ENCODE assay signal across 10 cellular contexts in genomic region chr17:39757931-39758873, GRCh38. TPM values are rescaled to one million over a fixed set of nuclear protein-coding genes. Genes with fewer than 3 reads are reported as not detected.
DNase-seq lines count a peak whose midpoint lies in the region; ATAC-seq, FAIRE-seq and TF ChIP-seq lines count a peak whose summit lies in the region.
"Had no signal": no experiment of that assay in that cellular context is flagged by ENCODE, and none has a peak within 500 bp of the region (broad histone marks: within the 10 kb centered on the region; RNA-seq: fewer than 3 reads in every experiment).

No MANE protein-coding gene starts in this region.

- no peak for FAIRE-seq in kidney (lab: Jason Lieb, UNC)

- no peak for ATAC-seq in memory B cell (ENCODE audit: low read depth)
- ATAC-seq in HG03342 (IDR thresholded peaks at IDR 0.05; ENCODE audit: unreplicated experiment): no peak

- DNase-seq in CD4-positive, alpha-beta memory T cell: peak; percentile 24 to 83 (median 37)
- peak; percentile 64 for DNase-seq in activated CD8-positive, alpha-beta memory T cell treated with anti-CD3 and anti-CD28 coated beads, Interleukin-2, amount 50 U/mL, for 1 hour (ENCODE audit: extremely low read depth)
- DNase-seq in memory B cell (ENCODE audit: low spot score in 2 of 2) (no peak), dermis blood vessel endothelial cell (no peak), kidney (no peak), thyroid gland (no peak)
- DNase-seq: Kasumi-1 had no signal

- peaks cover 16 to 38% of the 10 kb centered on the region in 2 donors for H3K36me3 Mint-ChIP-seq in CD4-positive, alpha-beta memory T cell
- H3K36me3 Mint-ChIP-seq in memory B cell: peaks cover 6% of the 10 kb centered on the region

- no peaks in the 10 kb centered on the region for H3K9me3 Mint-ChIP-seq in CD4-positive, alpha-beta memory T cell
- no peaks in the 10 kb centered on the region for H3K9me3 Mint-ChIP-seq in memory B cell

- POLR2A ChIA-PET in CD4-positive, alpha-beta memory T cell (lab: Charles Lee; ENCODE audit: partially characterized antibody): interaction anchor here (1.1 to 8.1 kb wide), 10 partner anchors 9 to 104 kb away, joined by 3 to 99 read pairs (median 10); partner anchors contain the start of genes IKZF3 and MIEN1

- peak overlapping the region; percentile 96 to 100 (median 98) for H3K27ac Mint-ChIP-seq in CD4-positive, alpha-beta memory T cell
- peak overlapping the region; percentile 98 for H3K27ac Mint-ChIP-seq in memory B cell

- H3K4me1 ChIP-seq in CD4-positive, alpha-beta memory T cell (ENCODE audit: insufficient read depth, low read length): peaks cover 66% of the 10 kb centered on the region
- H3K4me1 ChIP-seq in kidney (ENCODE audit: control insufficient read depth in 1 of 2, insufficient read depth in 1 of 2, low read depth in 1 of 2, low read length in 2 of 2): peaks cover 0 to 2% of the 10 kb centered on the region in 2 donors
- H3K4me1 ChIP-seq in thyroid gland: peaks cover 4 to 13% of the 10 kb centered on the region in 2 donors

- H3K9me3 ChIP-seq in CD4-positive, alpha-beta memory T cell (ENCODE audit: control insufficient read depth in 1 of 2, low read length in 2 of 2): no peaks in the 10 kb centered on the region
- H3K9me3 ChIP-seq in KOPT-K1 (ENCODE audit: insufficient read depth, low read length, poor library complexity, severe bottlenecking): no peaks in the 10 kb centered on the region
- no peaks in the 10 kb centered on the region for H3K9me3 ChIP-seq in kidney (ENCODE audit: control insufficient read depth in 1 of 2, low read length in 2 of 2)
- no peaks in the 10 kb centered on the region for H3K9me3 ChIP-seq in thyroid gland

- WGBS in thyroid gland, 2 donors: 73 to 81% methylated on average over 12 of the region's 12 CpGs

- CTCF ChIA-PET in CD4-positive, alpha-beta memory T cell (lab: Charles Lee; ENCODE audit: partially characterized antibody): interaction anchor here (1.2 kb wide), 2 partner anchors 12 to 104 kb away, joined by 3 read pairs; no protein-coding TSS in a partner anchor

- H3K4me3 Mint-ChIP-seq in CD4-positive, alpha-beta memory T cell: peak overlapping the region in 7 of 8 donors; percentile 38 to 66 (median 51)
- H3K4me3 Mint-ChIP-seq in memory B cell: peak overlapping the region; percentile 60

- H3K9ac ChIP-seq in kidney (ENCODE audit: low read length in 2 of 2): no peak overlapping the region

- TF ChIP-seq POLR2A in thyroid gland (IDR thresholded peaks at IDR 0.05): no peak

- peaks cover 50 to 72% (median 57%) of the 10 kb centered on the region in 4 donors for H3K4me1 Mint-ChIP-seq in CD4-positive, alpha-beta memory T cell
- peaks cover 52% of the 10 kb centered on the region for H3K4me1 Mint-ChIP-seq in memory B cell

- H3K27me3 Mint-ChIP-seq in CD4-positive, alpha-beta memory T cell: no peaks in the 10 kb centered on the region
- H3K27me3 Mint-ChIP-seq in memory B cell: no peaks in the 10 kb centered on the region

- peak overlapping the region; percentile 90 for H3K27ac ChIP-seq in CD4-positive, alpha-beta memory T cell (ENCODE audit: low read depth, low read length)
- peak overlapping the region; percentile 95 for H3K27ac ChIP-seq in KOPT-K1 (ENCODE audit: low read depth, low read length, poor library complexity, severe bottlenecking)
- no peak overlapping the region for H3K27ac ChIP-seq in kidney (ENCODE audit: low read depth in 2 of 2, low read length in 2 of 2)
- H3K27ac ChIP-seq in thyroid gland: no peak overlapping the region

- H3K4me3 ChIP-seq in CD4-positive, alpha-beta memory T cell (ENCODE audit: low read length in 2 of 2): no peak overlapping the region
- H3K4me3 ChIP-seq in kidney (ENCODE audit: low read length in 2 of 2): no peak overlapping the region
- H3K4me3 ChIP-seq in thyroid gland (replicated peaks in 1 of 3): no peak overlapping the region

- TF ChIP-seq CTCF in kidney (IDR thresholded peaks at IDR 0.05; ENCODE audit: borderline replicate concordance, extremely low read depth, insufficient read depth): no peak
- TF ChIP-seq CTCF in thyroid gland (IDR thresholded peaks at IDR 0.05): no peak

- peaks cover 10% of the 10 kb centered on the region for H3K36me3 ChIP-seq in CD4-positive, alpha-beta memory T cell (ENCODE audit: insufficient read depth, low read length)
- H3K36me3 ChIP-seq in KOPT-K1 (ENCODE audit: insufficient read depth, low read length): no peaks in the 10 kb centered on the region
- no peaks in the 10 kb centered on the region for H3K36me3 ChIP-seq in kidney (ENCODE audit: control insufficient read depth in 1 of 2, insufficient read depth in 2 of 2, low read length in 2 of 2)
- H3K36me3 ChIP-seq in thyroid gland: no peaks in the 10 kb centered on the region

- no peaks in the 10 kb centered on the region for H3K27me3 ChIP-seq in CD4-positive, alpha-beta memory T cell (ENCODE audit: insufficient read depth, low read length)
- H3K27me3 ChIP-seq in thyroid gland: no peaks in the 10 kb centered on the region

- intact Hi-C loops in CD4-positive, alpha-beta memory T cell (cut with micrococcal nuclease): loop anchor here (10.0 kb wide), 1 partner anchor 197 kb away; no protein-coding TSS in a partner anchor
- intact Hi-C loops in kidney (cut with DNase I) (no loop called here), thyroid gland (cut with DNase I) (no loop called here)

RNA-seq across cellular contexts. Expression of gene GRB7, which starts 20.5 kb away (rescaled TPM):
- total RNA-seq in CD4-positive, alpha-beta memory T cell: not detected
- polyA plus RNA-seq in CD4-positive, alpha-beta memory T cell: not detected
- total RNA-seq in dermis blood vessel endothelial cell (0.28 and 0.34 TPM in 2 replicates), kidney (72.5 TPM), thyroid gland (10 to 100 TPM in 1 of 4 donors, 1 to 10 TPM in 3; 7.1 to 14.0 (median 8.7) TPM)
- polyA plus RNA-seq in kidney (ENCODE audit: insufficient read depth, low read depth, low replicate concordance): 20.9 TPM
- total RNA-seq: dermis microvascular lymphatic vessel endothelial cell had no signal

RNA-seq across cellular contexts. Expression of gene MIEN1, which starts 27.9 kb away (rescaled TPM):
- total RNA-seq in CD4-positive, alpha-beta memory T cell: 10 to 100 TPM; 35.8 TPM
- 10 to 100 TPM; 90.8 to 96.6 TPM for polyA plus RNA-seq in CD4-positive, alpha-beta memory T cell
- total RNA-seq in dermis blood vessel endothelial cell: 13.4 and 18.5 TPM in 2 replicates
- total RNA-seq in kidney: 51.6 TPM
- 186 TPM for polyA plus RNA-seq in kidney (ENCODE audit: insufficient read depth, low read depth, low replicate concordance)
- 100 to 1,000 TPM in 1 of 4 donors, 10 to 100 TPM in 3; 39.8 to 134 (median 70.3) TPM for total RNA-seq in thyroid gland

RNA-seq across cellular contexts. Expression of gene ERBB2, which starts 58.3 kb away (rescaled TPM):
- total RNA-seq in CD4-positive, alpha-beta memory T cell: 1 to 10 TPM; 4.1 to 4.5 TPM
- under 1 TPM in 1 of 2 donors, not detected in 1; 0.55 TPM for polyA plus RNA-seq in CD4-positive, alpha-beta memory T cell
- 3.4 and 4.4 TPM in 2 replicates for total RNA-seq in dermis blood vessel endothelial cell
- total RNA-seq in kidney: 186 TPM
- 76.5 TPM for polyA plus RNA-seq in kidney (ENCODE audit: insufficient read depth, low read depth, low replicate concordance)
- total RNA-seq in thyroid gland: 100 to 1,000 TPM in 3 of 4 donors, 10 to 100 TPM in 1; 74.3 to 170 (median 139) TPM

Comparison
In these comparisons a context has a peak if more than half of its experiments do, and no peak if none do; other contexts are left out.
1. DNase-seq: peak in CD4-positive, alpha-beta memory T cell (5 of 5) and activated CD8-positive, alpha-beta memory T cell treated with anti-CD3 and anti-CD28 coated beads, Interleukin-2, amount 50 U/mL, for 1 hour (single experiment); none in memory B cell (0 of 2), dermis blood vessel endothelial cell (single experiment), kidney (single experiment) and thyroid gland (0 of 2).
2. H3K27ac ChIP-seq: peak in CD4-positive, alpha-beta memory T cell (single experiment) and KOPT-K1 (single experiment); none in kidney (0 of 2) and thyroid gland (0 of 3).
3. RNA of gene ERBB2, which starts 58.3 kb away (total RNA-seq): 186 TPM in kidney (single experiment) and 74.3 to 170 TPM in thyroid gland; 4.1 to 4.5 TPM in CD4-positive, alpha-beta memory T cell and 3.4 to 4.4 TPM in dermis blood vessel endothelial cell; every median in the first group is over 10 times any median in the second.